ENCODE assay signal across 2 cellular contexts in genomic region chr10:125061557-125062243, GRCh38.
TF ChIP-seq lines count a peak whose summit lies in the region.

No MANE protein-coding gene starts in this region.

TF ChIP-seq in SK-N-SH, 30 proteins besides CTCF, POLR2A, EP300 and RAD21 (continued from another document):
- no peak for TF ChIP-seq JUND (IDR thresholded peaks at IDR 0.05)
- TF ChIP-seq MXI1 (IDR thresholded peaks at IDR 0.05; ENCODE audit: low read depth, low read length) = no peak
- no peak for TF ChIP-seq CHD2 (IDR thresholded peaks at IDR 0.05; ENCODE audit: low read length, partially characterized antibody)
- TF ChIP-seq RFX5 (IDR thresholded peaks at IDR 0.05; ENCODE audit: low read length) = no peak
- no peak for TF ChIP-seq MAX (IDR thresholded peaks at IDR 0.05; ENCODE audit: low read depth)
- no peak for TF ChIP-seq SIN3A (IDR thresholded peaks at IDR 0.05; ENCODE audit: borderline replicate concordance, low read depth, low read length)
- TF ChIP-seq IRF3 (IDR thresholded peaks at IDR 0.05; ENCODE audit: low read depth, low read length) = no peak
- TF ChIP-seq GATA2 (CRISPR knock-in tag; IDR thresholded peaks at IDR 0.05) = no peak
- no peak for TF ChIP-seq REST (IDR thresholded peaks at IDR 0.05; ENCODE audit: low read depth, low read length)
- no peak for TF ChIP-seq RXRA (IDR thresholded peaks at IDR 0.05; ENCODE audit: borderline replicate concordance, low read depth)
- no peak for TF ChIP-seq FOSL2 (IDR thresholded peaks at IDR 0.05; ENCODE audit: borderline replicate concordance, low read depth)
- no peak for TF ChIP-seq USF1 (IDR thresholded peaks at IDR 0.05; ENCODE audit: borderline replicate concordance, low read depth)
- TF ChIP-seq RCOR1 (IDR thresholded peaks at IDR 0.05; ENCODE audit: low read length) = no peak

TF ChIP-seq in SK-N-SH treated with all-trans-retinoic acid at 6 μM for 48 hours, 23 proteins besides CTCF, POLR2A, EP300 and RAD21 (continued from another document):
- TF ChIP-seq CREB5 (CRISPR knock-in tag; IDR thresholded peaks at IDR 0.05; ENCODE audit: low read depth) (no peak), CSDC2 (CRISPR knock-in tag; IDR thresholded peaks at IDR 0.05) (no peak), ZC3H10 (CRISPR knock-in tag; IDR thresholded peaks at IDR 0.05) (no peak), ZFP3 (CRISPR knock-in tag; IDR thresholded peaks at IDR 0.05) (no peak), CSRNP3 (CRISPR knock-in tag; IDR thresholded peaks at IDR 0.05) (no peak), ISL1 (CRISPR knock-in tag; IDR thresholded peaks at IDR 0.05) (no peak), PATZ1 (CRISPR knock-in tag; IDR thresholded peaks at IDR 0.05; ENCODE audit: borderline replicate concordance) (no peak), ZNF8 (CRISPR knock-in tag; IDR thresholded peaks at IDR 0.05) (no peak), ZNF70 (CRISPR knock-in tag; IDR thresholded peaks at IDR 0.05) (no peak)
